17 cellular contexts compared by ENCODE assay signal in the genomic region with DNA sequence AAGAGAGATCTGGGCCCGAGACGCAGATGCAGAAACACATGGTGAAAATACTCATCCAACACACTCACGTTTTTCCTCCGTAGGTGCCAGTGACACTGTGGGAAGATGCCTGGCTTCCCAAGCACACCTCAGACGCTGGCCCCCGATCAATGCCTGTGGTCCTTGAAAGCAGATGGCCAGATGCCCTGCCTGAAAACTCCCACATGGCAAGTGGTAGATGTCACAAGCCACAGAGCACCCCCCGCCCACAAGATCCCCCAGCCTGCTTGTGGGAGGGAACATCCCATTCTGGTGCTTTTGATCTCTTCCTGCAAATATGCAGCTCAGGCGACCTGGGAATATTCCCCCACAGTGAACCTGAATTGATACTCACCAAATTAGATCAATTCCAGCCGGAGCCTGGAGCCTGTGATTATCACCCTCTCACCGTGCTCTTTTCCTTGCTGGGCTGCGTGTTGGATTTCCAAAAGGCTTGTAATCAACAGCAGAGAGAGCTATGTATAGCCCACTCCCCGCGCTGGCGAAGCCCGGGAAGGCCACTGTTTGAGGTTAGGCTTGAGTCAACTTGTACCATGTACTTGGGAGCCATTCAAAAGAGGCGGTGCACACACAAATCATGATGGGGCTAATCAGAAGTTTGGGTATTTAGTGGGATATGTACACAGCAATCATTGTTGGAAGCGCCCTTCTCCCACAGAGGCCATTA.
DNase-seq lines count a peak whose midpoint lies in the region; ATAC-seq, FAIRE-seq and TF ChIP-seq lines count a peak whose summit lies in the region.
"Had no signal": no experiment of that assay in that cellular context is flagged by ENCODE, and none has a peak within 500 bp of the region (broad histone marks: within the 10 kb centered on the region; RNA-seq: fewer than 3 reads in every experiment).

No MANE protein-coding gene starts in this region.

- H3K36me3 ChIP-seq in GM23338 (ENCODE audit: insufficient read depth) = no peaks in the 10 kb centered on the region
- H3K36me3 ChIP-seq in pancreas = no peaks in the 10 kb centered on the region
- H3K36me3 ChIP-seq: Peyer's patch, uterus, WERI-Rb-1 had no signal

- H3F3A ChIP-seq in GM23338 (replicated peaks; ENCODE audit: low read depth) = no peaks in the 10 kb centered on the region

- intact Hi-C loops in pancreas (cut with DNase I) = no loop called here
- intact Hi-C loops in CD14-positive monocyte (cut with micrococcal nuclease) = no loop called here

- ATAC-seq in GM23338 = no peak; the same call in 2 of the 3 replicates
- peak; percentile 60 to 88 (median 73) for ATAC-seq in pancreas
- no peak for ATAC-seq in activated naive CD8-positive, alpha-beta T cell treated with anti-CD3 and anti-CD28 coated beads, Interleukin-2, amount 50 U/mL, for 24 hours
- ATAC-seq: left ventricle myocardium superior; natural killer cell treated with Interleukin-12 subunit alpha and Interleukin-12 subunit beta and Interleukin-15 and Interleukin-18, amount 100 ng/mL, for 72 hours had no signal

- TF ChIP-seq CTCF in GM23338 (conservative IDR thresholded peaks at IDR 0.05; ENCODE audit: low read depth in 2 of 2) (no peak), pancreas (IDR thresholded peaks at IDR 0.05) (no peak), CD14-positive monocyte (IDR thresholded peaks at IDR 0.05) (no peak)

- H3K4me1 ChIP-seq in GM23338 (ENCODE audit: insufficient read depth) = peaks cover 7% of the 10 kb centered on the region
- peaks cover 0 to 5% (median 0%) of the 10 kb centered on the region in 3 donors for H3K4me1 ChIP-seq in pancreas

- H3K36me3 Mint-ChIP-seq in GM23338 (ENCODE audit: low read depth) (peaks cover 2% of the 10 kb centered on the region; the same call in 1 of the 3 replicates), CD14-positive monocyte (no peaks in the 10 kb centered on the region)
- no peaks in the 10 kb centered on the region for H3K36me3 Mint-ChIP-seq in activated naive CD8-positive, alpha-beta T cell treated with anti-CD3 and anti-CD28 coated beads, Interleukin-2, amount 50 U/mL, for 24 hours (ENCODE audit: low read depth)
- H3K36me3 Mint-ChIP-seq: natural killer cell treated with Interleukin-12 subunit alpha and Interleukin-12 subunit beta and Interleukin-15 and Interleukin-18, amount 100 ng/mL, for 72 hours had no signal

- no peak overlapping the region for H2AFZ ChIP-seq in GM23338

- H3K27me3 ChIP-seq in GM23338 (ENCODE audit: insufficient read depth) (no peaks in the 10 kb centered on the region), pancreas (no peaks in the 10 kb centered on the region)
- H3K27me3 ChIP-seq: Peyer's patch, uterus had no signal

- H3K4me1 Mint-ChIP-seq in GM23338 = peaks cover 62% of the 10 kb centered on the region
- H3K4me1 Mint-ChIP-seq in activated naive CD8-positive, alpha-beta T cell treated with anti-CD3 and anti-CD28 coated beads, Interleukin-2, amount 50 U/mL, for 24 hours = no peaks in the 10 kb centered on the region
- H3K4me1 Mint-ChIP-seq in CD14-positive monocyte = no peaks in the 10 kb centered on the region

- H3K27me3 Mint-ChIP-seq in GM23338 (ENCODE audit: insufficient read depth, low read depth, poor library complexity) = peaks cover 11% of the 10 kb centered on the region
- no peaks in the 10 kb centered on the region for H3K27me3 Mint-ChIP-seq in activated naive CD8-positive, alpha-beta T cell treated with anti-CD3 and anti-CD28 coated beads, Interleukin-2, amount 50 U/mL, for 24 hours
- peaks cover 0 to 6% (median 4%) of the 10 kb centered on the region in 3 donors for H3K27me3 Mint-ChIP-seq in CD14-positive monocyte (ENCODE audit: low read depth in 3 of 3)
- H3K27me3 Mint-ChIP-seq: natural killer cell treated with Interleukin-12 subunit alpha and Interleukin-12 subunit beta and Interleukin-15 and Interleukin-18, amount 100 ng/mL, for 72 hours had no signal

- no peaks in the 10 kb centered on the region for H3K9me3 ChIP-seq in pancreas
- H3K9me3 ChIP-seq: Peyer's patch, uterus had no signal

- no peak for DNase-seq in GM23338 (ENCODE audit: low spot score)
- peak; percentile 39 for DNase-seq in NCI-H510A (lab: John Stamatoyannopoulos, UW)
- peak; percentile 31 for DNase-seq in cerebellum (ENCODE audit: low spot score)
- DNase-seq in pancreas = peak in 3 of 6 donors; percentile 39 to 57 (median 41)
- DNase-seq in inferior parietal cortex (ENCODE audit: extremely low spot score) = no peak
- no peak for DNase-seq in superior temporal gyrus (ENCODE audit: extremely low spot score)
- no peak for DNase-seq in activated naive CD8-positive, alpha-beta T cell treated with anti-CD3 and anti-CD28 coated beads, Interleukin-2, amount 50 U/mL, for 24 hours
- DNase-seq in CD14-positive monocyte (ENCODE audit: low spot score) = no peak
- DNase-seq: activated effector memory CD4-positive, alpha-beta T cell treated with anti-CD3 and anti-CD28 coated beads, Interleukin-2, amount 50 U/mL, for 16 hours; effector CD4-positive, alpha-beta T cell; left ventricle myocardium superior; NCI-H446 treated with DMSO at 0.1 percent for 48 hours; Peyer's patch; stimulated activated naive CD4-positive, alpha-beta T cell; uterus; WERI-Rb-1 had no signal

- H3K4me3 ChIP-seq in GM23338 (no peak overlapping the region), pancreas (no peak overlapping the region)
- H3K4me3 ChIP-seq: Peyer's patch, uterus had no signal

- no peak overlapping the region for H3K4me3 Mint-ChIP-seq in GM23338
- H3K4me3 Mint-ChIP-seq in activated naive CD8-positive, alpha-beta T cell treated with anti-CD3 and anti-CD28 coated beads, Interleukin-2, amount 50 U/mL, for 24 hours = no peak overlapping the region
- no peak overlapping the region for H3K4me3 Mint-ChIP-seq in CD14-positive monocyte
- H3K4me3 Mint-ChIP-seq: natural killer cell treated with Interleukin-12 subunit alpha and Interleukin-12 subunit beta and Interleukin-15 and Interleukin-18, amount 100 ng/mL, for 72 hours had no signal

- H4K20me1 ChIP-seq in GM23338 (replicated peaks; ENCODE audit: insufficient read depth) = peaks cover 58% of the 10 kb centered on the region

- H3K27ac Mint-ChIP-seq in GM23338 (peak overlapping the region; percentile 68; the same call in 1 of the 2 replicates), CD14-positive monocyte (no peak overlapping the region)
- no peak overlapping the region for H3K27ac Mint-ChIP-seq in activated naive CD8-positive, alpha-beta T cell treated with anti-CD3 and anti-CD28 coated beads, Interleukin-2, amount 50 U/mL, for 24 hours
- H3K27ac Mint-ChIP-seq: natural killer cell treated with Interleukin-12 subunit alpha and Interleukin-12 subunit beta and Interleukin-15 and Interleukin-18, amount 100 ng/mL, for 72 hours had no signal

- 40 to 43% methylated on average over 17 of the region's 17 CpGs for WGBS in pancreas, 2 donors

- H3K27ac ChIP-seq in GM23338 (ENCODE audit: low read depth) (no peak overlapping the region), pancreas (no peak overlapping the region)
- H3K27ac ChIP-seq: Peyer's patch, uterus, WERI-Rb-1 had no signal

- peaks cover 89% of the 10 kb centered on the region for H3K79me2 ChIP-seq in GM23338 (replicated peaks; ENCODE audit: insufficient read depth)

- H3K4me2 ChIP-seq in GM23338 = no peak overlapping the region

- H3K9me3 Mint-ChIP-seq in GM23338 (no peaks in the 10 kb centered on the region; the same call in 2 of the 3 replicates), CD14-positive monocyte (peaks cover 0 to 2% (median 0%) of the 10 kb centered on the region in 7 donors)
- H3K9me3 Mint-ChIP-seq in activated naive CD8-positive, alpha-beta T cell treated with anti-CD3 and anti-CD28 coated beads, Interleukin-2, amount 50 U/mL, for 24 hours = no peaks in the 10 kb centered on the region
- H3K9me3 Mint-ChIP-seq: natural killer cell treated with Interleukin-12 subunit alpha and Interleukin-12 subunit beta and Interleukin-15 and Interleukin-18, amount 100 ng/mL, for 72 hours had no signal

- FAIRE-seq in pancreas (lab: Jason Lieb, UNC) = no peak

- no peaks in the 10 kb centered on the region for H3K9me2 ChIP-seq in GM23338 (ENCODE audit: insufficient read depth)

TF ChIP-seq in GM23338, 12 proteins besides CTCF, POLR2A, EP300 and RAD21:
- no peak for TF ChIP-seq JUNB (IDR thresholded peaks at IDR 0.05; ENCODE audit: unreplicated experiment)
TF ChIP-seq in GM23338: peak in this region for 0.

Comparison
In these comparisons a context has a peak if more than half of its experiments do, and no peak if none do; other contexts are left out.
1. ATAC-seq: peak in pancreas (4 of 4); none in GM23338 (single experiment) and activated naive CD8-positive, alpha-beta T cell treated with anti-CD3 and anti-CD28 coated beads, Interleukin-2, amount 50 U/mL, for 24 hours (single experiment).
2. DNase-seq: peak in NCI-H510A (single experiment) and cerebellum (single experiment); none in GM23338 (single experiment), inferior parietal cortex (single experiment), superior temporal gyrus (single experiment), activated naive CD8-positive, alpha-beta T cell treated with anti-CD3 and anti-CD28 coated beads, Interleukin-2, amount 50 U/mL, for 24 hours (single experiment) and CD14-positive monocyte (single experiment).